ENCODE assay signal across 16 cellular contexts in genomic region chr2:150063432-150063889, GRCh38.
DNase-seq lines count a peak whose midpoint lies in the region; ATAC-seq, FAIRE-seq and TF ChIP-seq lines count a peak whose summit lies in the region.
"Had no signal": no experiment of that assay in that cellular context is flagged by ENCODE, and none has a peak within 500 bp of the region (broad histone marks: within the 10 kb centered on the region; RNA-seq: fewer than 3 reads in every experiment).

No MANE protein-coding gene starts in this region.

- H3K4me3 ChIP-seq in SJSA1 = no peak overlapping the region
- no peak overlapping the region for H3K4me3 ChIP-seq in neural progenitor cell
- H3K4me3 ChIP-seq in HepG2 (replicated peaks in 1 of 3; ENCODE audit: insufficient read depth in 1 of 3, low read depth in 2 of 3, low read length in 3 of 3) = no peak overlapping the region
- H3K4me3 ChIP-seq: esophagus squamous epithelium had no signal

- peak; percentile 87 for DNase-seq in GM04504 (ENCODE audit: low read depth)
- peak in 1 of 2 experiments; percentile 60 for DNase-seq in SJSA1 (ENCODE audit: low read depth in 1 of 2, low spot score in 2 of 2)
- no peak for DNase-seq in neural progenitor cell (ENCODE audit: low spot score)
- no peak for DNase-seq in HepG2 (ENCODE audit: low spot score)
- DNase-seq in NCI-H774 (lab: John Stamatoyannopoulos, UW) = no peak
- DNase-seq in inferior parietal cortex (ENCODE audit: extremely low spot score) = no peak
- no peak for DNase-seq in GM12891 (ENCODE audit: insufficient read length, low spot score)
- DNase-seq: activated CD8-positive, alpha-beta T cell treated with anti-CD3 and anti-CD28 coated beads for 36 hours; activated effector memory CD4-positive, alpha-beta T cell treated with anti-CD3 and anti-CD28 coated beads, Interleukin-2, amount 50 U/mL, for 16 hours; esophagus squamous epithelium; GDM1; kidney; NCI-H2171 treated with DMSO at 0.1 percent for 48 hours had no signal

- no peak overlapping the region for H3K9ac ChIP-seq in neural progenitor cell
- H3K9ac ChIP-seq in HepG2 (ENCODE audit: insufficient read depth, low read depth, low read length) = no peak overlapping the region

- CTCF ChIA-PET in HepG2 (lab: Yijun Ruan, JAX; ENCODE audit: low intra/inter-chr PET ratio, low total read pairs) = no interaction called here

- H3K4me1 ChIP-seq in SJSA1 (replicated peaks) = peaks cover 14% of the 10 kb centered on the region
- H3K4me1 ChIP-seq in neural progenitor cell = peaks cover 29% of the 10 kb centered on the region
- H3K4me1 ChIP-seq in HepG2 (ENCODE audit: insufficient read depth, low read length) = no peaks in the 10 kb centered on the region

- no peak overlapping the region for H3K4me3 Mint-ChIP-seq in neural progenitor cell
- H3K4me3 Mint-ChIP-seq: activated CD8-positive, alpha-beta T cell treated with anti-CD3 and anti-CD28 coated beads for 36 hours; central memory CD8-positive, alpha-beta T cell; natural killer cell treated with Interleukin-12 subunit alpha and Interleukin-12 subunit beta and Interleukin-15 and Interleukin-18, amount 100 ng/mL, for 72 hours had no signal

- H3K4me2 ChIP-seq in neural progenitor cell (peak overlapping the region; percentile 51), HepG2 (ENCODE audit: low read depth, low read length) (no peak overlapping the region)

- TF ChIP-seq EP300 in HepG2 (IDR thresholded peaks at IDR 0.05; ENCODE audit: low read depth in 2 of 2, low read length in 2 of 2) (no peak), HepG2 (CRISPR knock-in tag; IDR thresholded peaks at IDR 0.05; ENCODE audit: borderline replicate concordance) (no peak)

- no peaks in the 10 kb centered on the region for H4K20me1 ChIP-seq in neural progenitor cell (ENCODE audit: low read depth)
- H4K20me1 ChIP-seq in HepG2 (ENCODE audit: insufficient read depth, low read length) = no peaks in the 10 kb centered on the region

- TF ChIP-seq CTCF in neural progenitor cell (IDR thresholded peaks at IDR 0.05) = no peak
- TF ChIP-seq CTCF in HepG2 (CRISPR knock-in tag; IDR thresholded peaks at IDR 0.05) = no peak

- BruUV-seq in HepG2 (replicated peaks; lab: Mats Ljungman, UMichigan) = no TSS peak

- H3K9me3 ChIP-seq in SJSA1 (replicated peaks) (no peaks in the 10 kb centered on the region), neural progenitor cell (ENCODE audit: low read depth) (no peaks in the 10 kb centered on the region), HepG2 (ENCODE audit: low read length) (peaks cover 11% of the 10 kb centered on the region; the same call in 1 of the 2 replicates)
- H3K9me3 ChIP-seq: esophagus squamous epithelium had no signal

- H3K36me3 ChIP-seq in SJSA1 (no peaks in the 10 kb centered on the region), neural progenitor cell (no peaks in the 10 kb centered on the region), HepG2 (replicated peaks in 1 of 2; ENCODE audit: control insufficient read depth in 1 of 2, insufficient read depth in 2 of 2, low read length in 2 of 2) (no peaks in the 10 kb centered on the region)
- H3K36me3 ChIP-seq: esophagus squamous epithelium had no signal

- POLR2A ChIA-PET in HepG2 (lab: Yijun Ruan, JAX) = no interaction called here

- peak overlapping the region; percentile 55 for H3K27ac Mint-ChIP-seq in neural progenitor cell
- H3K27ac Mint-ChIP-seq: activated CD8-positive, alpha-beta T cell treated with anti-CD3 and anti-CD28 coated beads for 36 hours; natural killer cell treated with Interleukin-12 subunit alpha and Interleukin-12 subunit beta and Interleukin-15 and Interleukin-18, amount 100 ng/mL, for 72 hours had no signal

- H3K27ac ChIP-seq in SJSA1 (peak overlapping the region; percentile 33; the same call in 1 of the 2 replicates), neural progenitor cell (no peak overlapping the region), HepG2 (ENCODE audit: extremely low read length, insufficient read depth, low read length) (no peak overlapping the region)
- H3K27ac ChIP-seq: esophagus squamous epithelium had no signal

- H2AFZ ChIP-seq in neural progenitor cell (replicated peaks) = peak overlapping the region; percentile 1
- H2AFZ ChIP-seq in HepG2 (ENCODE audit: low read length) = no peak overlapping the region

- H3K27me3 ChIP-seq in SJSA1 (replicated peaks) (no peaks in the 10 kb centered on the region), neural progenitor cell (no peaks in the 10 kb centered on the region), HepG2 (ENCODE audit: control insufficient read depth in 1 of 2, insufficient read depth in 2 of 2, low read length in 2 of 2) (no peaks in the 10 kb centered on the region)
- H3K27me3 ChIP-seq: esophagus squamous epithelium had no signal

- no peaks in the 10 kb centered on the region for H3K9me3 Mint-ChIP-seq in neural progenitor cell

- FAIRE-seq in HepG2 (lab: Jason Lieb, UNC) (no peak), GM12891 (lab: Jason Lieb, UNC) (no peak)
- FAIRE-seq: kidney had no signal

- H3K27me3 Mint-ChIP-seq in neural progenitor cell (ENCODE audit: insufficient read depth, low read depth) = peaks cover 4% of the 10 kb centered on the region
- H3K27me3 Mint-ChIP-seq: activated CD8-positive, alpha-beta T cell treated with anti-CD3 and anti-CD28 coated beads for 36 hours; central memory CD8-positive, alpha-beta T cell; natural killer cell treated with Interleukin-12 subunit alpha and Interleukin-12 subunit beta and Interleukin-15 and Interleukin-18, amount 100 ng/mL, for 72 hours had no signal

- WGBS in HepG2 (ENCODE audit: low lambda C conversion rate) = 49% methylated on average over 2 of the region's 2 CpGs

- no peaks in the 10 kb centered on the region for H3K79me2 ChIP-seq in neural progenitor cell (ENCODE audit: low read depth)
- H3K79me2 ChIP-seq in HepG2 (ENCODE audit: insufficient read depth, low read length) = no peaks in the 10 kb centered on the region

- H3F3A ChIP-seq in neural progenitor cell (ENCODE audit: low read depth) = peaks cover 3% of the 10 kb centered on the region

- peak; percentile 59 for ATAC-seq in esophagus mucosa
- no peak for ATAC-seq in HepG2
- ATAC-seq: activated CD8-positive, alpha-beta T cell treated with anti-CD3 and anti-CD28 coated beads for 36 hours; natural killer cell treated with Interleukin-12 subunit alpha and Interleukin-12 subunit beta and Interleukin-15 and Interleukin-18, amount 100 ng/mL, for 72 hours had no signal

- no peaks in the 10 kb centered on the region for H3K36me3 Mint-ChIP-seq in neural progenitor cell
- H3K36me3 Mint-ChIP-seq: natural killer cell treated with Interleukin-12 subunit alpha and Interleukin-12 subunit beta and Interleukin-15 and Interleukin-18, amount 100 ng/mL, for 72 hours had no signal

- intact Hi-C loops in HepG2 (cut with micrococcal nuclease; ENCODE audit: unreplicated experiment) = no loop called here

- no peak for TF ChIP-seq RAD21 in HepG2 (CRISPR knock-in tag; IDR thresholded peaks at IDR 0.05)

- H3K4me1 Mint-ChIP-seq in neural progenitor cell = peaks cover 42% of the 10 kb centered on the region
- H3K4me1 Mint-ChIP-seq: central memory CD8-positive, alpha-beta T cell had no signal

- TF ChIP-seq POLR2A in HepG2 (IDR thresholded peaks at IDR 0.05; ENCODE audit: insufficient read depth in 1 of 2, low read depth in 2 of 2, low read length in 2 of 2) (no peak), GM12891 (IDR thresholded peaks at IDR 0.05; ENCODE audit: low read depth, low read length) (no peak)

- in situ Hi-C loops in HepG2 (cut with HindIII; ENCODE audit: extremely low pct_ligation_motif_present, low pct_unique_long_range_greater_than_20kb) = no loop called here

TF ChIP-seq in HepG2, 621 proteins besides CTCF, POLR2A, EP300 and RAD21 (continues in another document):
- no peak for TF ChIP-seq ZSCAN29 (CRISPR knock-in tag; conservative IDR thresholded peaks at IDR 0.05)
- TF ChIP-seq, protein P1, sequence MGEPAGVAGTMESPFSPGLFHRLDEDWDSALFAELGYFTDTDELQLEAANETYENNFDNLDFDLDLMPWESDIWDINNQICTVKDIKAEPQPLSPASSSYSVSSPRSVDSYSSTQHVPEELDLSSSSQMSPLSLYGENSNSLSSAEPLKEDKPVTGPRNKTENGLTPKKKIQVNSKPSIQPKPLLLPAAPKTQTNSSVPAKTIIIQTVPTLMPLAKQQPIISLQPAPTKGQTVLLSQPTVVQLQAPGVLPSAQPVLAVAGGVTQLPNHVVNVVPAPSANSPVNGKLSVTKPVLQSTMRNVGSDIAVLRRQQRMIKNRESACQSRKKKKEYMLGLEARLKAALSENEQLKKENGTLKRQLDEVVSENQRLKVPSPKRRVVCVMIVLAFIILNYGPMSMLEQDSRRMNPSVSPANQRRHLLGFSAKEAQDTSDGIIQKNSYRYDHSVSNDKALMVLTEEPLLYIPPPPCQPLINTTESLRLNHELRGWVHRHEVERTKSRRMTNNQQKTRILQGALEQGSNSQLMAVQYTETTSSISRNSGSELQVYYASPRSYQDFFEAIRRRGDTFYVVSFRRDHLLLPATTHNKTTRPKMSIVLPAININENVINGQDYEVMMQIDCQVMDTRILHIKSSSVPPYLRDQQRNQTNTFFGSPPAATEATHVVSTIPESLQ (CRISPR knock-in tag; conservative IDR thresholded peaks at IDR 0.05) = no peak

TF ChIP-seq in GM12891, 5 proteins besides CTCF, POLR2A, EP300 and RAD21:
- TF ChIP-seq POLR2AphosphoS5 (IDR thresholded peaks at IDR 0.05; ENCODE audit: low read depth, low read length) = no peak
- TF ChIP-seq PAX5 (IDR thresholded peaks at IDR 0.05; ENCODE audit: insufficient read depth, low read length, severe bottlenecking) = no peak
- TF ChIP-seq TAF1 (IDR thresholded peaks at IDR 0.05; ENCODE audit: low read depth, low read length) = no peak
- TF ChIP-seq SPI1 (IDR thresholded peaks at IDR 0.05; ENCODE audit: low read depth, low read length) = no peak
- TF ChIP-seq POU2F2 (IDR thresholded peaks at IDR 0.05; ENCODE audit: low read depth, low read length) = no peak
